In the genomic region with DNA sequence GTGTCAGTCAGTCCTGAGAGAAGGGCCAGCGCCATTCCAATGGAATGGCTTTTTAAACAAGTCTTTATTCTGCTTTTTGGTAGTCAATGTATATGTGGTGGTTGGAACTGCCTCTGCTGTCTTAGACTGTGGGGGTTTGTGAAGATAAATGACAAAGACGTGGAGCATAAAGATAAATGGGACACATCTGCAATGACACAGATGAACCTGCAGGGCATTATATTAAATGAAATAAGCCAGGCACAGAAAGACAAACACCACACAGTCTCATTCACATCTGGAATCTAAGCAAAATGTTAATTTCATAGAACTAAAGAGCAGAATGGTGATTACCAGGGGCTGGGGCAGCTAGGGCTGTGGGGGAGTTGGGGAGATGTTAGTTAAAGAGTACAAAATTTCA, we compare ENCODE assay signal across 20 cellular contexts.
DNase-seq lines count a peak whose midpoint lies in the region; ATAC-seq and TF ChIP-seq lines count a peak whose summit lies in the region.
"Had no signal": no experiment of that assay in that cellular context is flagged by ENCODE, and none has a peak within 500 bp of the region (broad histone marks: within the 10 kb centered on the region; RNA-seq: fewer than 3 reads in every experiment).

No MANE protein-coding gene starts in this region.

- CTCF ChIA-PET in SK-N-SH (lab: Yijun Ruan, JAX): no interaction called here
- CTCF ChIA-PET in activated naive CD4-positive, alpha-beta T cell treated with anti-CD3 and anti-CD28 coated beads for 36 hours (lab: Charles Lee): interaction anchor here (0.6 kb wide), 1 partner anchor 1013 kb away, joined by 3 read pairs; no protein-coding TSS in a partner anchor

- H3K4me3 ChIP-seq in SK-N-SH (ENCODE audit: low read depth in 2 of 2, low read length in 1 of 2): no peak overlapping the region
- H3K4me3 ChIP-seq: BLaER1 treated with 17β-estradiol and CSF1 and Interleukin-3, amounts not matched to agents 10 nM and 100 nM; GM12878; HAP-1 had no signal

- no peaks in the 10 kb centered on the region for H3K9me3 ChIP-seq in SK-N-SH
- H3K9me3 ChIP-seq: BLaER1 treated with 17β-estradiol and CSF1 and Interleukin-3, amounts not matched to agents 10 nM and 100 nM; HAP-1 had no signal

- no peaks in the 10 kb centered on the region for H3K27me3 ChIP-seq in SK-N-SH (ENCODE audit: insufficient read depth)
- H3K27me3 ChIP-seq: BLaER1 treated with 17β-estradiol and CSF1 and Interleukin-3, amounts not matched to agents 10 nM and 100 nM had no signal

- ATAC-seq in SK-N-SH treated with all-trans-retinoic acid at 6 μM for 48 hours: no peak
- no peak for ATAC-seq in GM18909 (IDR thresholded peaks at IDR 0.05; ENCODE audit: poor library complexity, unreplicated experiment)
- ATAC-seq: GM12878 had no signal

- POLR2A ChIA-PET in SK-N-SH (lab: Yijun Ruan, JAX): no interaction called here

- TF ChIP-seq EP300 in SK-N-SH (IDR thresholded peaks at IDR 0.05; ENCODE audit: borderline replicate concordance in 1 of 2, low read depth in 1 of 2, low read length in 1 of 2): peak in 1 of 2 experiments; percentile 90; a peak in 2 of 4 replicates

- no peaks in the 10 kb centered on the region for H3K4me1 Mint-ChIP-seq in mesothelial cell of epicardium
- no peaks in the 10 kb centered on the region for H3K4me1 Mint-ChIP-seq in activated naive CD4-positive, alpha-beta T cell treated with anti-CD3 and anti-CD28 coated beads for 36 hours (ENCODE audit: low read depth)
- H3K4me1 Mint-ChIP-seq: B cell; CD14-positive monocyte; CD8-positive, alpha-beta memory T cell had no signal

- intact Hi-C loops in activated naive CD4-positive, alpha-beta T cell treated with anti-CD3 and anti-CD28 coated beads for 36 hours (cut with micrococcal nuclease): no loop called here

- no peak overlapping the region for H3K4me2 ChIP-seq in SK-N-SH
- H3K4me2 ChIP-seq: BLaER1 treated with 17β-estradiol and CSF1 and Interleukin-3, amounts not matched to agents 10 nM and 100 nM had no signal

- no peak overlapping the region for H3K9ac ChIP-seq in SK-N-SH
- H3K9ac ChIP-seq: BLaER1 treated with 17β-estradiol and CSF1 and Interleukin-3, amounts not matched to agents 10 nM and 100 nM had no signal

- H3K36me3 ChIP-seq in SK-N-SH (replicated peaks in 1 of 2; ENCODE audit: control insufficient read depth in 1 of 2, insufficient read depth in 2 of 2, low read length in 1 of 2): no peaks in the 10 kb centered on the region
- H3K36me3 ChIP-seq: BLaER1 treated with 17β-estradiol and CSF1 and Interleukin-3, amounts not matched to agents 10 nM and 100 nM; HAP-1 had no signal

- no peaks in the 10 kb centered on the region for H4K20me1 ChIP-seq in SK-N-SH (ENCODE audit: insufficient read depth)
- H4K20me1 ChIP-seq: BLaER1 treated with 17β-estradiol and CSF1 and Interleukin-3, amounts not matched to agents 10 nM and 100 nM had no signal

- DNase-seq in SK-N-SH: peak; percentile 45
- DNase-seq in OCI-M1 (lab: John Stamatoyannopoulos, UW): peak; percentile 23
- no peak for DNase-seq in mesothelial cell of epicardium (ENCODE audit: low spot score in 2 of 2, unreplicated experiment in 2 of 2)
- DNase-seq in activated naive CD4-positive, alpha-beta T cell treated with anti-CD3 and anti-CD28 coated beads for 36 hours: no peak
- no peak for DNase-seq in GM13977 (ENCODE audit: low spot score)
- DNase-seq: CD4-positive, alpha-beta T cell; CD8-positive, alpha-beta memory T cell; DMS 273 treated with DMSO at 0.1 percent for 48 hours; DMS79; EL; GDM1; GOT3 had no signal

- 56% methylated on average over 2 of the region's 2 CpGs for WGBS in SK-N-SH (ENCODE audit: low lambda C conversion rate)

- H3K9me2 ChIP-seq in SK-N-SH: no peaks in the 10 kb centered on the region

- TF ChIP-seq CTCF in SK-N-SH (IDR thresholded peaks at IDR 0.05) (no peak), mesothelial cell of epicardium (IDR thresholded peaks at IDR 0.05; ENCODE audit: unreplicated experiment) (peak; percentile 23), GM13977 (IDR thresholded peaks at IDR 0.05; ENCODE audit: extremely low read depth, insufficient read depth, missing control alignments) (no peak)

- no peak overlapping the region for H2AFZ ChIP-seq in SK-N-SH (ENCODE audit: low read depth)

- peaks cover 0 to 2% of the 10 kb centered on the region in 2 experiments; a peak in 2 of 4 replicates for H3K4me1 ChIP-seq in SK-N-SH (ENCODE audit: control insufficient read depth in 1 of 2, insufficient read depth in 2 of 2, low read depth in 1 of 2, low read length in 1 of 2)
- H3K4me1 ChIP-seq: BLaER1 treated with 17β-estradiol and CSF1 and Interleukin-3, amounts not matched to agents 10 nM and 100 nM; HAP-1 had no signal

- in situ Hi-C loops in GM13977 (cut with MboI; ENCODE audit: low pct_unique_long_range_greater_than_20kb, low sequenced_read_pairs, unreplicated experiment): no loop called here

- no peaks in the 10 kb centered on the region for H3K27me3 Mint-ChIP-seq in mesothelial cell of epicardium (ENCODE audit: low read depth)
- H3K27me3 Mint-ChIP-seq in activated naive CD4-positive, alpha-beta T cell treated with anti-CD3 and anti-CD28 coated beads for 36 hours (ENCODE audit: low read depth): no peaks in the 10 kb centered on the region
- H3K27me3 Mint-ChIP-seq: B cell; CD4-positive, alpha-beta T cell had no signal

- no peak overlapping the region for H3K4me3 Mint-ChIP-seq in mesothelial cell of epicardium
- no peak overlapping the region for H3K4me3 Mint-ChIP-seq in activated naive CD4-positive, alpha-beta T cell treated with anti-CD3 and anti-CD28 coated beads for 36 hours
- H3K4me3 Mint-ChIP-seq: B cell; CD14-positive monocyte; CD4-positive, alpha-beta T cell; CD8-positive, alpha-beta memory T cell had no signal

- no peaks in the 10 kb centered on the region for H3F3A ChIP-seq in SK-N-SH (replicated peaks; ENCODE audit: insufficient read depth)

- H3K27ac ChIP-seq in SK-N-SH (ENCODE audit: low read depth in 2 of 2, low read length in 1 of 2): peak overlapping the region in 1 of 2 experiments; percentile 34; a peak in 1 of 4 replicates
- H3K27ac ChIP-seq: 22Rv1; BLaER1 treated with 17β-estradiol and CSF1 and Interleukin-3, amounts not matched to agents 10 nM and 100 nM had no signal

- H3K27ac Mint-ChIP-seq in mesothelial cell of epicardium: no peak overlapping the region
- H3K27ac Mint-ChIP-seq in activated naive CD4-positive, alpha-beta T cell treated with anti-CD3 and anti-CD28 coated beads for 36 hours: no peak overlapping the region
- H3K27ac Mint-ChIP-seq: B cell; CD14-positive monocyte; CD4-positive, alpha-beta T cell; CD8-positive, alpha-beta memory T cell had no signal

- H3K9me3 Mint-ChIP-seq in mesothelial cell of epicardium: peaks cover 14% of the 10 kb centered on the region
- peaks cover 4% of the 10 kb centered on the region for H3K9me3 Mint-ChIP-seq in activated naive CD4-positive, alpha-beta T cell treated with anti-CD3 and anti-CD28 coated beads for 36 hours
- H3K9me3 Mint-ChIP-seq: CD4-positive, alpha-beta T cell had no signal

- H3K79me2 ChIP-seq in SK-N-SH (ENCODE audit: insufficient read depth): no peaks in the 10 kb centered on the region

- no peaks in the 10 kb centered on the region for H3K36me3 Mint-ChIP-seq in mesothelial cell of epicardium
- no peaks in the 10 kb centered on the region for H3K36me3 Mint-ChIP-seq in activated naive CD4-positive, alpha-beta T cell treated with anti-CD3 and anti-CD28 coated beads for 36 hours (ENCODE audit: low read depth)
- H3K36me3 Mint-ChIP-seq: CD14-positive monocyte; CD8-positive, alpha-beta memory T cell had no signal

- TF ChIP-seq RAD21 in SK-N-SH (IDR thresholded peaks at IDR 0.05; ENCODE audit: low read length): 0 out of 2 replicates have a peak, but pooled peaks have one; percentile 16

TF ChIP-seq in SK-N-SH, 30 proteins besides CTCF, POLR2A, EP300 and RAD21:
- TF ChIP-seq SMC3 (IDR thresholded peaks at IDR 0.05; ENCODE audit: low read depth, low read length): no peak
- TF ChIP-seq CHD2 (IDR thresholded peaks at IDR 0.05; ENCODE audit: low read length, partially characterized antibody): peak; percentile 53
- TF ChIP-seq ELF1 (IDR thresholded peaks at IDR 0.05): no peak
- peak; percentile 50 for TF ChIP-seq GATA2 (CRISPR knock-in tag; IDR thresholded peaks at IDR 0.05)
- TF ChIP-seq JUND (IDR thresholded peaks at IDR 0.05): no peak
- TF ChIP-seq, protein P1, sequence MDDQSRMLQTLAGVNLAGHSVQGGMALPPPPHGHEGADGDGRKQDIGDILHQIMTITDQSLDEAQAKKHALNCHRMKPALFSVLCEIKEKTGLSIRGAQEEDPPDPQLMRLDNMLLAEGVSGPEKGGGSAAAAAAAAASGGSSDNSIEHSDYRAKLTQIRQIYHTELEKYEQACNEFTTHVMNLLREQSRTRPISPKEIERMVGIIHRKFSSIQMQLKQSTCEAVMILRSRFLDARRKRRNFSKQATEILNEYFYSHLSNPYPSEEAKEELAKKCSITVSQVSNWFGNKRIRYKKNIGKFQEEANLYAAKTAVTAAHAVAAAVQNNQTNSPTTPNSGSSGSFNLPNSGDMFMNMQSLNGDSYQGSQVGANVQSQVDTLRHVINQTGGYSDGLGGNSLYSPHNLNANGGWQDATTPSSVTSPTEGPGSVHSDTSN (IDR thresholded peaks at IDR 0.05): no peak
- TF ChIP-seq GABPA (IDR thresholded peaks at IDR 0.05; ENCODE audit: low read depth): no peak
- TF ChIP-seq NFIC (IDR thresholded peaks at IDR 0.05; ENCODE audit: borderline replicate concordance): no peak
- TF ChIP-seq FOXM1 (IDR thresholded peaks at IDR 0.05; ENCODE audit: low read depth): no peak

TF ChIP-seq in SK-N-SH treated with all-trans-retinoic acid at 6 μM for 48 hours, 23 proteins besides CTCF, POLR2A, EP300 and RAD21:
- no peak for TF ChIP-seq ESRRG (CRISPR knock-in tag; IDR thresholded peaks at IDR 0.05)
- TF ChIP-seq OSR1 (CRISPR knock-in tag; IDR thresholded peaks at IDR 0.05): no peak
- TF ChIP-seq CSDC2 (CRISPR knock-in tag; IDR thresholded peaks at IDR 0.05): no peak
- TF ChIP-seq RARB (CRISPR knock-in tag; IDR thresholded peaks at IDR 0.05): no peak

Comparison
In these comparisons a context has a peak if more than half of its experiments do, and no peak if none do; other contexts are left out.
1. DNase-seq: peak in SK-N-SH (single experiment) and OCI-M1 (single experiment); none in mesothelial cell of epicardium (0 of 2), activated naive CD4-positive, alpha-beta T cell treated with anti-CD3 and anti-CD28 coated beads for 36 hours (single experiment) and GM13977 (single experiment).